ENCODE assay signal across 1 cellular context in genomic region chr3:10223676-10224639, GRCh38.
TF ChIP-seq lines count a peak whose summit lies in the region.

No MANE protein-coding gene starts in this region.

TF ChIP-seq in K562, 482 proteins besides CTCF, POLR2A, EP300 and RAD21:
- TF ChIP-seq ZNF586 (CRISPR knock-in tag; conservative IDR thresholded peaks at IDR 0.05): no peak
- TF ChIP-seq ZNF121 (CRISPR knock-in tag; conservative IDR thresholded peaks at IDR 0.05): peak; percentile 61
- TF ChIP-seq SIX5 (IDR thresholded peaks at IDR 0.05; ENCODE audit: borderline replicate concordance in 1 of 2, insufficient read depth in 1 of 2, low read depth in 1 of 2, low read length in 2 of 2): 0 out of 4 replicates have a peak, but pooled peaks of 1 of the 2 experiments have one; percentile 15
- TF ChIP-seq, protein P1, sequence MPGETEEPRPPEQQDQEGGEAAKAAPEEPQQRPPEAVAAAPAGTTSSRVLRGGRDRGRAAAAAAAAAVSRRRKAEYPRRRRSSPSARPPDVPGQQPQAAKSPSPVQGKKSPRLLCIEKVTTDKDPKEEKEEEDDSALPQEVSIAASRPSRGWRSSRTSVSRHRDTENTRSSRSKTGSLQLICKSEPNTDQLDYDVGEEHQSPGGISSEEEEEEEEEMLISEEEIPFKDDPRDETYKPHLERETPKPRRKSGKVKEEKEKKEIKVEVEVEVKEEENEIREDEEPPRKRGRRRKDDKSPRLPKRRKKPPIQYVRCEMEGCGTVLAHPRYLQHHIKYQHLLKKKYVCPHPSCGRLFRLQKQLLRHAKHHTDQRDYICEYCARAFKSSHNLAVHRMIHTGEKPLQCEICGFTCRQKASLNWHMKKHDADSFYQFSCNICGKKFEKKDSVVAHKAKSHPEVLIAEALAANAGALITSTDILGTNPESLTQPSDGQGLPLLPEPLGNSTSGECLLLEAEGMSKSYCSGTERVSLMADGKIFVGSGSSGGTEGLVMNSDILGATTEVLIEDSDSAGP (CRISPR knock-in tag; IDR thresholded peaks at IDR 0.05): peak; percentile 79
- TF ChIP-seq RBM25 (IDR thresholded peaks at IDR 0.05; ENCODE audit: low read depth, low read length, severe bottlenecking): peak; percentile 19
- no peak for TF ChIP-seq POLR2AphosphoS2 (IDR thresholded peaks at IDR 0.05; ENCODE audit: low read length)
- TF ChIP-seq SPI1 (IDR thresholded peaks at IDR 0.05; ENCODE audit: borderline replicate concordance, low read depth, low read length): peak; percentile 45; the same call in 1 of the 2 replicates
TF ChIP-seq in K562: peak in this region for 5.
